Comparison of ENCODE assay signal across 8 cellular contexts in the genomic region with DNA sequence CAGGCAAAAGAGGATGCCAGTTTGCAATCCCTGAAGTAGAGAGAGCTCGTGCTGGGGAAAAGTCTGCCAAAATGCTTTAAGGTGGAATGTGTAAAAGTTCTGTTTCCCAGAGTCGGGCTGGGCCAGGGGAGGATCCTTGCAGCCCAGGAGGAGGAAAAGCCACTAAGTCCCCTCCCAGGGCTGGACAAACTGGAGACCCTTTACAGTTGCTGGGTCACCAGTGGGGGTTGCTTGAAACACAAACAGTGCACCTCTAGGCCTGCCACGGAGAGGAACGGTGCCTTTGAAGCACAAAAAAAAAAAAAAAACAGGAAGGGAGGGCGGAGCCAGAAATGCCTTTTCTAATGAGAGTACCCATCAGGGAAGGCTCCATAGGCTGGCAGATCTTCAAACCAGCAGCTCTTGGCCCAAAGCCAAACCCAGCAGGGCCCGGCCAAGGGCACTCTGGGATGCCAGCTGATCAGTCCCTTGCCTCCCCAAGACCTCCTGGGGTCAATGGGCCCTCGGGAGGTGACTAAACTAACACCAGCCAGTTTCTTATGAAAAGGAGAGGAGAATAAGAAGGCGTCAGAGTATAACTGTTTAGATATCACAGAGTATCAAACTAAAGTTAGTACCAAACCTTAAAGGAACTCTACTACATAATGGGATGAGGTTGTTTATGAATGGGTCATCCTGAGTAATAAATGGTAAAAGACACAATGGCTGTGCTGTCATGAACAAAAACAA. TPM values are rescaled to one million over a fixed set of nuclear protein-coding genes. Genes with fewer than 3 reads are reported as not detected.
DNase-seq lines count a peak whose midpoint lies in the region; ATAC-seq and TF ChIP-seq lines count a peak whose summit lies in the region.

No MANE protein-coding gene starts in this region.

- ATAC-seq in CD4-positive, alpha-beta T cell (ENCODE audit: poor library complexity): peak; percentile 64
- ATAC-seq in GM23338: peak; percentile 46
- ATAC-seq in thoracic aorta (ENCODE audit: insufficient number of reproducible peaks, low FRiP score, low read depth): peak; percentile 53

- H3K27me3 Mint-ChIP-seq in CD4-positive, alpha-beta T cell: no peaks in the 10 kb centered on the region
- peaks cover 7% of the 10 kb centered on the region for H3K27me3 Mint-ChIP-seq in GM23338 (ENCODE audit: insufficient read depth, low read depth, poor library complexity)

- peak overlapping the region; percentile 69 for H3K4me3 Mint-ChIP-seq in CD4-positive, alpha-beta T cell
- H3K4me3 Mint-ChIP-seq in GM23338: peak overlapping the region; percentile 75

- no peak for TF ChIP-seq CTCF in CD4-positive, alpha-beta T cell (IDR thresholded peaks at IDR 0.05)
- TF ChIP-seq CTCF in GM23338 (conservative IDR thresholded peaks at IDR 0.05; ENCODE audit: low read depth in 2 of 2) (no peak), thoracic aorta (IDR thresholded peaks at IDR 0.05) (no peak)

- peaks cover 39% of the 10 kb centered on the region for H3K4me1 Mint-ChIP-seq in CD4-positive, alpha-beta T cell (ENCODE audit: low read depth)
- H3K4me1 Mint-ChIP-seq in GM23338: peaks cover 53% of the 10 kb centered on the region

- H3K27me3 ChIP-seq in CD4-positive, alpha-beta T cell (ENCODE audit: control insufficient read depth, insufficient read depth, low read length): no peaks in the 10 kb centered on the region
- no peaks in the 10 kb centered on the region for H3K27me3 ChIP-seq in GM23338 (ENCODE audit: insufficient read depth)
- no peaks in the 10 kb centered on the region for H3K27me3 ChIP-seq in thoracic aorta (replicated peaks; ENCODE audit: insufficient read depth)

- POLR2A ChIA-PET in CD4-positive, alpha-beta T cell (lab: Charles Lee): interaction anchor here (0.9 to 7.8 kb wide), 12 partner anchors 10 to 257 kb away, joined by 3 to 141 read pairs (median 12); a partner anchor contains a TSS

- no peaks in the 10 kb centered on the region for H3K9me3 Mint-ChIP-seq in CD4-positive, alpha-beta T cell
- no peaks in the 10 kb centered on the region; the same call in 2 of the 3 replicates for H3K9me3 Mint-ChIP-seq in GM23338

- peaks cover 4% of the 10 kb centered on the region; the same call in 1 of the 2 replicates for H3F3A ChIP-seq in GM23338 (replicated peaks; ENCODE audit: low read depth)

- H3K36me3 Mint-ChIP-seq in CD4-positive, alpha-beta T cell (ENCODE audit: low read depth): no peaks in the 10 kb centered on the region
- no peaks in the 10 kb centered on the region; the same call in 2 of the 3 replicates for H3K36me3 Mint-ChIP-seq in GM23338 (ENCODE audit: low read depth)

- H3K79me2 ChIP-seq in GM23338 (replicated peaks; ENCODE audit: insufficient read depth): no peaks in the 10 kb centered on the region

- peaks cover 37% of the 10 kb centered on the region for H3K4me1 ChIP-seq in GM23338 (ENCODE audit: insufficient read depth)
- H3K4me1 ChIP-seq in thoracic aorta (ENCODE audit: control insufficient read depth in 1 of 2, low read depth in 2 of 2): peaks cover 19 to 46% of the 10 kb centered on the region in 2 donors

- no peaks in the 10 kb centered on the region for H3K9me2 ChIP-seq in GM23338 (ENCODE audit: insufficient read depth)

- no peak overlapping the region for H2AFZ ChIP-seq in GM23338

- H3K36me3 ChIP-seq in GM23338 (ENCODE audit: insufficient read depth) (no peaks in the 10 kb centered on the region), thoracic aorta (no peaks in the 10 kb centered on the region)

- CTCF ChIA-PET in CD4-positive, alpha-beta T cell (lab: Charles Lee): interaction anchor here (1.0 to 2.9 kb wide), 8 partner anchors 10 to 213 kb away, joined by 3 to 28 read pairs (median 4); no protein-coding TSS in a partner anchor

- DNase-seq in CD4-positive, alpha-beta T cell: peak in 5 of 10 experiments; percentile 39 to 70 (median 56)
- DNase-seq in GM23338 (ENCODE audit: low spot score): peak; percentile 52
- DNase-seq in NCI-H345 (lab: John Stamatoyannopoulos, UW): peak; percentile 85
- DNase-seq in activated CD4-positive, alpha-beta T cell treated with anti-CD3 and anti-CD28 coated beads for 4 hours: peak; percentile 24 to 39
- no peak for DNase-seq in epithelial cell of prostate (ENCODE audit: low read depth, low spot score)
- peak; percentile 58 for DNase-seq in middle frontal gyrus (ENCODE audit: extremely low spot score, low spot score)
- peak; percentile 31 for DNase-seq in thoracic aorta (ENCODE audit: low spot score)
- DNase-seq in HuH-7.5 (ENCODE audit: low spot score): no peak

- H4K20me1 ChIP-seq in GM23338 (replicated peaks; ENCODE audit: insufficient read depth): no peaks in the 10 kb centered on the region

- peak overlapping the region; percentile 82 for H3K27ac Mint-ChIP-seq in CD4-positive, alpha-beta T cell
- H3K27ac Mint-ChIP-seq in GM23338: peak overlapping the region; percentile 98

- H3K27ac ChIP-seq in CD4-positive, alpha-beta T cell (ENCODE audit: low read depth, low read length): peak overlapping the region; percentile 74
- H3K27ac ChIP-seq in GM23338 (ENCODE audit: low read depth) (peak overlapping the region; percentile 94), epithelial cell of prostate (peak overlapping the region; percentile 88), thoracic aorta (peak overlapping the region; percentile 84 to 94)

- H3K4me2 ChIP-seq in GM23338: peak overlapping the region; percentile 72

- peak overlapping the region; percentile 50 for H3K4me3 ChIP-seq in GM23338
- peak overlapping the region; percentile 74 for H3K4me3 ChIP-seq in thoracic aorta

- intact Hi-C loops in CD4-positive, alpha-beta T cell (cut with DNase I, micrococcal nuclease): loop anchor here (1.0 to 10.0 kb wide), 7 partner anchors 23 to 259 kb away; a partner anchor contains a TSS

- H3K9me3 ChIP-seq in CD4-positive, alpha-beta T cell (ENCODE audit: control insufficient read depth, low read length): no peaks in the 10 kb centered on the region
- no peaks in the 10 kb centered on the region for H3K9me3 ChIP-seq in thoracic aorta

TF ChIP-seq in GM23338, 12 proteins besides CTCF, POLR2A, EP300 and RAD21:
- no peak for TF ChIP-seq ZNF331 (CRISPR knock-in tag; IDR thresholded peaks at IDR 0.05; ENCODE audit: low read depth)

RNA-seq across cellular contexts. Expression of a gene that starts 23.7 kb away (rescaled TPM):
- 1,000 to 10,000 TPM; 1,767 to 1,801 TPM for total RNA-seq in CD4-positive, alpha-beta T cell
- 173 and 203 TPM in 2 replicates for total RNA-seq in GM23338 (2014; rRNA removed; shearing (Covaris generic))
- 170 and 180 TPM in 2 replicates for polyA plus RNA-seq in GM23338 (2016; fragmentation: Nextera tagmentation; extraction: Ambion mirVana)
- 100 to 1,000 TPM; 525 to 870 TPM for total RNA-seq in thoracic aorta

Comparison
In these comparisons a context has a peak if more than half of its experiments do, and no peak if none do; other contexts are left out.
1. DNase-seq: peak in GM23338 (single experiment), NCI-H345 (single experiment), activated CD4-positive, alpha-beta T cell treated with anti-CD3 and anti-CD28 coated beads for 4 hours (2 of 2), middle frontal gyrus (single experiment) and thoracic aorta (single experiment); none in epithelial cell of prostate (single experiment) and HuH-7.5 (single experiment).
2. Peak in every context shown above with its lines, with median percentiles within 50 percentile points of each other: ATAC-seq and H3K27ac ChIP-seq.